In the genomic region with DNA sequence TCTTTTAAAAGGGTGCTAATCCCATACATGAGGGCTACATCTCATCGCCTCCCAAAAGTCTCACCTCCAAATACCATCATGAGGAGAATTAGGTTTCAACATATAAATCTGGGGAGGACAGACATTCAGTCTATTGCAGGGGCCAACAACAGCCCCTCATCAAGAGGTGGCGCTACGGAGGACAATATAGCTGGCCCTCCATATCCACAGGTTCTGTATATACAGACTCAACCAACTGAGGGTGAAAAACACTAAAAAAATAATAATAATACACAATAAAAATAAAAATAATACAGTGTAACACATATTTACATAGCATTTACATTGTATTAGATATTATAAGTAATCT, we compare ENCODE assay signal across 10 cellular contexts. TPM values are rescaled to one million over a fixed set of nuclear protein-coding genes. Genes with fewer than 3 reads are reported as not detected.
DNase-seq lines count a peak whose midpoint lies in the region; ATAC-seq and TF ChIP-seq lines count a peak whose summit lies in the region.
"Had no signal": no experiment of that assay in that cellular context is flagged by ENCODE, and none has a peak within 500 bp of the region (broad histone marks: within the 10 kb centered on the region; RNA-seq: fewer than 3 reads in every experiment).

No MANE protein-coding gene starts in this region.

- no peak for ATAC-seq in CD4-positive, alpha-beta T cell (ENCODE audit: poor library complexity)

- no peak for TF ChIP-seq CTCF in CD4-positive, alpha-beta T cell (IDR thresholded peaks at IDR 0.05)
- TF ChIP-seq CTCF in HFFc6 (IDR thresholded peaks at IDR 0.05) (peak; percentile 21; the same call in 1 of the 2 replicates), neural progenitor cell (IDR thresholded peaks at IDR 0.05) (peak; percentile 32)

- H3K27ac Mint-ChIP-seq in CD4-positive, alpha-beta T cell, result peak overlapping the region; percentile 87
- peak overlapping the region; percentile 83 for H3K27ac Mint-ChIP-seq in HFFc6
- no peak overlapping the region for H3K27ac Mint-ChIP-seq in neural progenitor cell

- no peak for DNase-seq in CD4-positive, alpha-beta T cell
- no peak for DNase-seq in HFFc6
- DNase-seq in adipocyte (ENCODE audit: low read depth), result no peak
- no peak for DNase-seq in neural progenitor cell (ENCODE audit: low spot score)
- DNase-seq in NCI-H774 (lab: John Stamatoyannopoulos, UW), result no peak
- no peak for DNase-seq in NK-92 treated with Interleukin-12 subunit alpha and Interleukin-12 subunit beta, amount 100 ng/mL, for 24 hours (lab: John Stamatoyannopoulos, UW)
- DNase-seq in hypothalamus (lab: John Stamatoyannopoulos, UW), result no peak
- DNase-seq: NCI-H2029 treated with DMSO at 0.1 percent for 48 hours; stimulated activated CD4-positive, alpha-beta T cell treated with anti-CD3 and anti-CD28 coated beads, Interleukin-15, amount 100 ng/mL, for 24 hours; WERI-Rb-1 had no signal

- POLR2A ChIA-PET in CD4-positive, alpha-beta T cell (lab: Charles Lee), result interaction anchor here (0.7 to 3.8 kb wide), 5 partner anchors 9 to 79 kb away, joined by 3 to 43 read pairs (median 3); a partner anchor contains a TSS

- H3K4me3 ChIP-seq in adipocyte (ENCODE audit: low read length) (no peak overlapping the region), neural progenitor cell (no peak overlapping the region)

- no peaks in the 10 kb centered on the region for H4K20me1 ChIP-seq in neural progenitor cell (ENCODE audit: low read depth)

- no peak overlapping the region for H3K27ac ChIP-seq in CD4-positive, alpha-beta T cell (ENCODE audit: low read depth, low read length)
- no peak overlapping the region for H3K27ac ChIP-seq in neural progenitor cell
- H3K27ac ChIP-seq: WERI-Rb-1 had no signal

- no peaks in the 10 kb centered on the region for H3K27me3 Mint-ChIP-seq in CD4-positive, alpha-beta T cell
- H3K27me3 Mint-ChIP-seq in HFFc6 (ENCODE audit: insufficient read depth), result no peaks in the 10 kb centered on the region
- H3K27me3 Mint-ChIP-seq in neural progenitor cell (ENCODE audit: insufficient read depth, low read depth), result peaks cover 3% of the 10 kb centered on the region

- H3K4me1 ChIP-seq in adipocyte (ENCODE audit: control insufficient read depth, insufficient read depth, low read length) (peaks cover 39% of the 10 kb centered on the region), neural progenitor cell (no peaks in the 10 kb centered on the region)

- peaks cover 87% of the 10 kb centered on the region for H3K4me1 Mint-ChIP-seq in CD4-positive, alpha-beta T cell (ENCODE audit: low read depth)
- H3K4me1 Mint-ChIP-seq in HFFc6 (ENCODE audit: low read depth) (peaks cover 63% of the 10 kb centered on the region), neural progenitor cell (peaks cover 17% of the 10 kb centered on the region)

- H3K4me3 Mint-ChIP-seq in CD4-positive, alpha-beta T cell, result no peak overlapping the region
- H3K4me3 Mint-ChIP-seq in HFFc6 (no peak overlapping the region; the same call in 1 of the 2 replicates), neural progenitor cell (no peak overlapping the region)

- no peaks in the 10 kb centered on the region for H3K9me3 Mint-ChIP-seq in CD4-positive, alpha-beta T cell
- H3K9me3 Mint-ChIP-seq in HFFc6 (no peaks in the 10 kb centered on the region), neural progenitor cell (no peaks in the 10 kb centered on the region)

- H3K9ac ChIP-seq in adipocyte (ENCODE audit: low read length) (peak overlapping the region; percentile 45), neural progenitor cell (no peak overlapping the region)

- H3K4me2 ChIP-seq in neural progenitor cell, result no peak overlapping the region

- CTCF ChIA-PET in CD4-positive, alpha-beta T cell (lab: Charles Lee), result interaction anchor here (0.6 to 7.8 kb wide), 4 partner anchors 19 to 85 kb away, joined by 3 to 49 read pairs (median 6); a partner anchor contains a TSS

- no peaks in the 10 kb centered on the region for H3K36me3 Mint-ChIP-seq in CD4-positive, alpha-beta T cell (ENCODE audit: low read depth)
- no peaks in the 10 kb centered on the region for H3K36me3 Mint-ChIP-seq in HFFc6 (ENCODE audit: low read depth)
- H3K36me3 Mint-ChIP-seq in neural progenitor cell, result no peaks in the 10 kb centered on the region

- H3K9me3 ChIP-seq in CD4-positive, alpha-beta T cell (ENCODE audit: control insufficient read depth, low read length), result no peaks in the 10 kb centered on the region
- H3K9me3 ChIP-seq in adipocyte (ENCODE audit: control insufficient read depth, low read length), result no peaks in the 10 kb centered on the region
- no peaks in the 10 kb centered on the region for H3K9me3 ChIP-seq in neural progenitor cell (ENCODE audit: low read depth)

- H3K36me3 ChIP-seq in adipocyte (ENCODE audit: control insufficient read depth, insufficient read depth, low read length, severe bottlenecking) (no peaks in the 10 kb centered on the region), neural progenitor cell (no peaks in the 10 kb centered on the region)
- H3K36me3 ChIP-seq: WERI-Rb-1 had no signal

- intact Hi-C loops in CD4-positive, alpha-beta T cell (cut with DNase I, micrococcal nuclease), result no loop called here

- H2AFZ ChIP-seq in neural progenitor cell (replicated peaks), result no peak overlapping the region

- no peaks in the 10 kb centered on the region for H3F3A ChIP-seq in neural progenitor cell (ENCODE audit: low read depth)

- no peaks in the 10 kb centered on the region for H3K27me3 ChIP-seq in CD4-positive, alpha-beta T cell (ENCODE audit: control insufficient read depth, insufficient read depth, low read length)
- H3K27me3 ChIP-seq in adipocyte (replicated peaks; ENCODE audit: control insufficient read depth, insufficient read depth, low read length), result no peaks in the 10 kb centered on the region
- no peaks in the 10 kb centered on the region for H3K27me3 ChIP-seq in neural progenitor cell

- no peaks in the 10 kb centered on the region for H3K79me2 ChIP-seq in neural progenitor cell (ENCODE audit: low read depth)

RNA-seq across cellular contexts. Expression of a gene that starts 19.1 kb away (rescaled TPM):
- 10 to 100 TPM; 87.1 to 87.6 TPM for total RNA-seq in CD4-positive, alpha-beta T cell
- total RNA-seq in HFFc6 (2021; fragmentation: NEBNext Ultra II Directional; extraction: Animal tissue kit (Norgen Biotek cat#: 25700)), result 10 to 100 TPM; 35.1 to 49.6 (median 41.1) TPM
- 45.8 and 48.6 TPM in 2 replicates for total RNA-seq in neural progenitor cell (ENCODE audit: low replicate concordance)
